In genomic region chr6:75334266-75335040, GRCh38 we compare ENCODE assay signal across 1 cellular context.
A peak's percentile ranks its signal among the peaks of the same experiment; 100 is the strongest.
TF ChIP-seq lines count a peak whose summit lies in the region.

No MANE protein-coding gene starts in this region.

TF ChIP-seq in WTC11, 78 proteins besides CTCF, POLR2A, EP300 and RAD21 (continued from another document):
- TF ChIP-seq, protein P1, sequence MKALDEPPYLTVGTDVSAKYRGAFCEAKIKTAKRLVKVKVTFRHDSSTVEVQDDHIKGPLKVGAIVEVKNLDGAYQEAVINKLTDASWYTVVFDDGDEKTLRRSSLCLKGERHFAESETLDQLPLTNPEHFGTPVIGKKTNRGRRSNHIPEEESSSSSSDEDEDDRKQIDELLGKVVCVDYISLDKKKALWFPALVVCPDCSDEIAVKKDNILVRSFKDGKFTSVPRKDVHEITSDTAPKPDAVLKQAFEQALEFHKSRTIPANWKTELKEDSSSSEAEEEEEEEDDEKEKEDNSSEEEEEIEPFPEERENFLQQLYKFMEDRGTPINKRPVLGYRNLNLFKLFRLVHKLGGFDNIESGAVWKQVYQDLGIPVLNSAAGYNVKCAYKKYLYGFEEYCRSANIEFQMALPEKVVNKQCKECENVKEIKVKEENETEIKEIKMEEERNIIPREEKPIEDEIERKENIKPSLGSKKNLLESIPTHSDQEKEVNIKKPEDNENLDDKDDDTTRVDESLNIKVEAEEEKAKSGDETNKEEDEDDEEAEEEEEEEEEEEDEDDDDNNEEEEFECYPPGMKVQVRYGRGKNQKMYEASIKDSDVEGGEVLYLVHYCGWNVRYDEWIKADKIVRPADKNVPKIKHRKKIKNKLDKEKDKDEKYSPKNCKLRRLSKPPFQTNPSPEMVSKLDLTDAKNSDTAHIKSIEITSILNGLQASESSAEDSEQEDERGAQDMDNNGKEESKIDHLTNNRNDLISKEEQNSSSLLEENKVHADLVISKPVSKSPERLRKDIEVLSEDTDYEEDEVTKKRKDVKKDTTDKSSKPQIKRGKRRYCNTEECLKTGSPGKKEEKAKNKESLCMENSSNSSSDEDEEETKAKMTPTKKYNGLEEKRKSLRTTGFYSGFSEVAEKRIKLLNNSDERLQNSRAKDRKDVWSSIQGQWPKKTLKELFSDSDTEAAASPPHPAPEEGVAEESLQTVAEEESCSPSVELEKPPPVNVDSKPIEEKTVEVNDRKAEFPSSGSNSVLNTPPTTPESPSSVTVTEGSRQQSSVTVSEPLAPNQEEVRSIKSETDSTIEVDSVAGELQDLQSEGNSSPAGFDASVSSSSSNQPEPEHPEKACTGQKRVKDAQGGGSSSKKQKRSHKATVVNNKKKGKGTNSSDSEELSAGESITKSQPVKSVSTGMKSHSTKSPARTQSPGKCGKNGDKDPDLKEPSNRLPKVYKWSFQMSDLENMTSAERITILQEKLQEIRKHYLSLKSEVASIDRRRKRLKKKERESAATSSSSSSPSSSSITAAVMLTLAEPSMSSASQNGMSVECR (CRISPR knock-in tag; IDR thresholded peaks at IDR 0.05; ENCODE audit: borderline replicate concordance): peak; percentile 39; the same call in 1 of the 2 replicates
- TF ChIP-seq CBFB (CRISPR knock-in tag; IDR thresholded peaks at IDR 0.05; ENCODE audit: low read depth): no peak
- TF ChIP-seq JUN (CRISPR knock-in tag; IDR thresholded peaks at IDR 0.05): peak; percentile 37; the same call in 1 of the 2 replicates
- peak; percentile 99; the same call in 1 of the 2 replicates for TF ChIP-seq TEAD1 (CRISPR knock-in tag; IDR thresholded peaks at IDR 0.05)
- TF ChIP-seq AR (CRISPR knock-in tag; IDR thresholded peaks at IDR 0.05): no peak
- TF ChIP-seq ZBTB21 (CRISPR knock-in tag; IDR thresholded peaks at IDR 0.05; ENCODE audit: borderline replicate concordance): peak; percentile 97
- TF ChIP-seq NFATC4 (CRISPR knock-in tag; IDR thresholded peaks at IDR 0.05): no peak
- no peak for TF ChIP-seq SOX15 (CRISPR knock-in tag; IDR thresholded peaks at IDR 0.05)
- TF ChIP-seq NR1H2 (CRISPR knock-in tag; IDR thresholded peaks at IDR 0.05): no peak
- TF ChIP-seq NFE2L1 (CRISPR knock-in tag; IDR thresholded peaks at IDR 0.05): peak; percentile 57; the same call in 1 of the 2 replicates
- TF ChIP-seq, protein P2, sequence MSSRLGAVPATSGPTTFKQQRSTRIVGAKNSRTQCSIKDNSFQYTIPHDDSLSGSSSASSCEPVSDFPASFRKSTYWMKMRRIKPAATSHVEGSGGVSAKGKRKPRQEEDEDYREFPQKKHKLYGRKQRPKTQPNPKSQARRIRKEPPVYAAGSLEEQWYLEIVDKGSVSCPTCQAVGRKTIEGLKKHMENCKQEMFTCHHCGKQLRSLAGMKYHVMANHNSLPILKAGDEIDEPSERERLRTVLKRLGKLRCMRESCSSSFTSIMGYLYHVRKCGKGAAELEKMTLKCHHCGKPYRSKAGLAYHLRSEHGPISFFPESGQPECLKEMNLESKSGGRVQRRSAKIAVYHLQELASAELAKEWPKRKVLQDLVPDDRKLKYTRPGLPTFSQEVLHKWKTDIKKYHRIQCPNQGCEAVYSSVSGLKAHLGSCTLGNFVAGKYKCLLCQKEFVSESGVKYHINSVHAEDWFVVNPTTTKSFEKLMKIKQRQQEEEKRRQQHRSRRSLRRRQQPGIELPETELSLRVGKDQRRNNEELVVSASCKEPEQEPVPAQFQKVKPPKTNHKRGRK (CRISPR knock-in tag; IDR thresholded peaks at IDR 0.05; ENCODE audit: borderline replicate concordance): no peak
- TF ChIP-seq TEAD4 (CRISPR knock-in tag; IDR thresholded peaks at IDR 0.05): peak; percentile 95
- TF ChIP-seq, protein P3, sequence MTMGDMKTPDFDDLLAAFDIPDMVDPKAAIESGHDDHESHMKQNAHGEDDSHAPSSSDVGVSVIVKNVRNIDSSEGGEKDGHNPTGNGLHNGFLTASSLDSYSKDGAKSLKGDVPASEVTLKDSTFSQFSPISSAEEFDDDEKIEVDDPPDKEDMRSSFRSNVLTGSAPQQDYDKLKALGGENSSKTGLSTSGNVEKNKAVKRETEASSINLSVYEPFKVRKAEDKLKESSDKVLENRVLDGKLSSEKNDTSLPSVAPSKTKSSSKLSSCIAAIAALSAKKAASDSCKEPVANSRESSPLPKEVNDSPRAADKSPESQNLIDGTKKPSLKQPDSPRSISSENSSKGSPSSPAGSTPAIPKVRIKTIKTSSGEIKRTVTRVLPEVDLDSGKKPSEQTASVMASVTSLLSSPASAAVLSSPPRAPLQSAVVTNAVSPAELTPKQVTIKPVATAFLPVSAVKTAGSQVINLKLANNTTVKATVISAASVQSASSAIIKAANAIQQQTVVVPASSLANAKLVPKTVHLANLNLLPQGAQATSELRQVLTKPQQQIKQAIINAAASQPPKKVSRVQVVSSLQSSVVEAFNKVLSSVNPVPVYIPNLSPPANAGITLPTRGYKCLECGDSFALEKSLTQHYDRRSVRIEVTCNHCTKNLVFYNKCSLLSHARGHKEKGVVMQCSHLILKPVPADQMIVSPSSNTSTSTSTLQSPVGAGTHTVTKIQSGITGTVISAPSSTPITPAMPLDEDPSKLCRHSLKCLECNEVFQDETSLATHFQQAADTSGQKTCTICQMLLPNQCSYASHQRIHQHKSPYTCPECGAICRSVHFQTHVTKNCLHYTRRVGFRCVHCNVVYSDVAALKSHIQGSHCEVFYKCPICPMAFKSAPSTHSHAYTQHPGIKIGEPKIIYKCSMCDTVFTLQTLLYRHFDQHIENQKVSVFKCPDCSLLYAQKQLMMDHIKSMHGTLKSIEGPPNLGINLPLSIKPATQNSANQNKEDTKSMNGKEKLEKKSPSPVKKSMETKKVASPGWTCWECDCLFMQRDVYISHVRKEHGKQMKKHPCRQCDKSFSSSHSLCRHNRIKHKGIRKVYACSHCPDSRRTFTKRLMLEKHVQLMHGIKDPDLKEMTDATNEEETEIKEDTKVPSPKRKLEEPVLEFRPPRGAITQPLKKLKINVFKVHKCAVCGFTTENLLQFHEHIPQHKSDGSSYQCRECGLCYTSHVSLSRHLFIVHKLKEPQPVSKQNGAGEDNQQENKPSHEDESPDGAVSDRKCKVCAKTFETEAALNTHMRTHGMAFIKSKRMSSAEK (CRISPR knock-in tag; IDR thresholded peaks at IDR 0.05; ENCODE audit: borderline replicate concordance): no peak
- TF ChIP-seq ZNF423 (CRISPR knock-in tag; IDR thresholded peaks at IDR 0.05): no peak
- TF ChIP-seq HMGA2 (CRISPR knock-in tag; IDR thresholded peaks at IDR 0.05): no peak
- 0 out of 2 replicates have a peak, but pooled peaks have one; percentile 33 for TF ChIP-seq CREM (CRISPR knock-in tag; IDR thresholded peaks at IDR 0.05)
- TF ChIP-seq ATF2 (CRISPR knock-in tag; IDR thresholded peaks at IDR 0.05; ENCODE audit: borderline replicate concordance, low read depth): no peak
- TF ChIP-seq, protein P4, sequence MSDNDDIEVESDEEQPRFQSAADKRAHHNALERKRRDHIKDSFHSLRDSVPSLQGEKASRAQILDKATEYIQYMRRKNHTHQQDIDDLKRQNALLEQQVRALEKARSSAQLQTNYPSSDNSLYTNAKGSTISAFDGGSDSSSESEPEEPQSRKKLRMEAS (CRISPR knock-in tag; IDR thresholded peaks at IDR 0.05): peak; percentile 34; the same call in 1 of the 2 replicates
- no peak for TF ChIP-seq ZNF263 (CRISPR knock-in tag; IDR thresholded peaks at IDR 0.05; ENCODE audit: low read depth)
- no peak for TF ChIP-seq KAT7 (CRISPR knock-in tag; IDR thresholded peaks at IDR 0.05; ENCODE audit: borderline replicate concordance)
- TF ChIP-seq GRHL2 (CRISPR knock-in tag; IDR thresholded peaks at IDR 0.05; ENCODE audit: insufficient replicate concordance, severe bottlenecking): no peak
- TF ChIP-seq, protein P5, sequence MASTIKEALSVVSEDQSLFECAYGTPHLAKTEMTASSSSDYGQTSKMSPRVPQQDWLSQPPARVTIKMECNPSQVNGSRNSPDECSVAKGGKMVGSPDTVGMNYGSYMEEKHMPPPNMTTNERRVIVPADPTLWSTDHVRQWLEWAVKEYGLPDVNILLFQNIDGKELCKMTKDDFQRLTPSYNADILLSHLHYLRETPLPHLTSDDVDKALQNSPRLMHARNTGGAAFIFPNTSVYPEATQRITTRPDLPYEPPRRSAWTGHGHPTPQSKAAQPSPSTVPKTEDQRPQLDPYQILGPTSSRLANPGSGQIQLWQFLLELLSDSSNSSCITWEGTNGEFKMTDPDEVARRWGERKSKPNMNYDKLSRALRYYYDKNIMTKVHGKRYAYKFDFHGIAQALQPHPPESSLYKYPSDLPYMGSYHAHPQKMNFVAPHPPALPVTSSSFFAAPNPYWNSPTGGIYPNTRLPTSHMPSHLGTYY (CRISPR knock-in tag; IDR thresholded peaks at IDR 0.05): no peak
- no peak for TF ChIP-seq SMAD4 (CRISPR knock-in tag; IDR thresholded peaks at IDR 0.05)
- TF ChIP-seq PRDM15 (CRISPR knock-in tag; IDR thresholded peaks at IDR 0.05): peak; percentile 96
- TF ChIP-seq, protein P6, sequence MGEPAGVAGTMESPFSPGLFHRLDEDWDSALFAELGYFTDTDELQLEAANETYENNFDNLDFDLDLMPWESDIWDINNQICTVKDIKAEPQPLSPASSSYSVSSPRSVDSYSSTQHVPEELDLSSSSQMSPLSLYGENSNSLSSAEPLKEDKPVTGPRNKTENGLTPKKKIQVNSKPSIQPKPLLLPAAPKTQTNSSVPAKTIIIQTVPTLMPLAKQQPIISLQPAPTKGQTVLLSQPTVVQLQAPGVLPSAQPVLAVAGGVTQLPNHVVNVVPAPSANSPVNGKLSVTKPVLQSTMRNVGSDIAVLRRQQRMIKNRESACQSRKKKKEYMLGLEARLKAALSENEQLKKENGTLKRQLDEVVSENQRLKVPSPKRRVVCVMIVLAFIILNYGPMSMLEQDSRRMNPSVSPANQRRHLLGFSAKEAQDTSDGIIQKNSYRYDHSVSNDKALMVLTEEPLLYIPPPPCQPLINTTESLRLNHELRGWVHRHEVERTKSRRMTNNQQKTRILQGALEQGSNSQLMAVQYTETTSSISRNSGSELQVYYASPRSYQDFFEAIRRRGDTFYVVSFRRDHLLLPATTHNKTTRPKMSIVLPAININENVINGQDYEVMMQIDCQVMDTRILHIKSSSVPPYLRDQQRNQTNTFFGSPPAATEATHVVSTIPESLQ (CRISPR knock-in tag; IDR thresholded peaks at IDR 0.05): no peak
- no peak for TF ChIP-seq ZMAT4 (CRISPR knock-in tag; IDR thresholded peaks at IDR 0.05)
- no peak for TF ChIP-seq ZNF671 (CRISPR knock-in tag; IDR thresholded peaks at IDR 0.05)
